In the genomic region with DNA sequence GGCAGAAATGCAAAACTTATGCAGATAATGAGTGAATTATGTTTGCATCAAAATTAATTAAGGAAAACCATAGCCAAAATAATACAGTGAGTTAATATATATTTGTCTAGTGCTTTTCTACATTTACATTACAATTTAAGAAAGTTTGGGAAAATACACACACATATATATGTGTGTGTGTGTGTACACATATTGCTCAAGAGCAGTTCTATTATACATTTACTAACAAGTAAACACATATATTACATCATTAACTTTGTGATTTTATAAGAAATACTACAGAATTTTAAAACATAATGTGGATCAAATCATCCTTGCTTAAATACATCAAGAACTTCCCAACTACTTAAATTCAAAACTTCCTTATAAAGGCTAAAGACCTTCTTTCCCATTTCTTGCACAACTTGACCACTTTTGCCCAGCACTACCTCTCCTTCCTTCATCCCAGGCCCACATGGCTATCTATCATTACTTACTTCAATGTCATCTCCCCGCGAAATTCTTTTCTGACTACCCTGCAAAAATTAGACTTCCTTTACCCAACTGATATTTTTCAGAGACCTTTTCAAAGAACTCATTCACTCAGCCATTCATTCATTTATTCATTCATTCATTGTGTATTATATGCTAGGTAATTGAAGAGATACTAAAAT, we compare ENCODE assay signal across 18 cellular contexts.
DNase-seq lines count a peak whose midpoint lies in the region; ATAC-seq and TF ChIP-seq lines count a peak whose summit lies in the region.
"Had no signal": no experiment of that assay in that cellular context is flagged by ENCODE, and none has a peak within 500 bp of the region (broad histone marks: within the 10 kb centered on the region; RNA-seq: fewer than 3 reads in every experiment).

No MANE protein-coding gene starts in this region.

- H3K27me3 ChIP-seq in ACC112 (ENCODE audit: insufficient read depth, low read length) (no peaks in the 10 kb centered on the region), endodermal cell (ENCODE audit: control insufficient read depth, insufficient read depth, low read length, poor library complexity, severe bottlenecking) (no peaks in the 10 kb centered on the region)
- H3K27me3 ChIP-seq: BLaER1 treated with 17β-estradiol and CSF1 and Interleukin-3, amounts not matched to agents 10 nM and 100 nM had no signal

- peak; percentile 69 for DNase-seq in NCI-H460 (ENCODE audit: extremely low read depth, low read depth)
- DNase-seq in endodermal cell, result no peak
- DNase-seq in NCI-H2029 treated with DMSO at 0.1 percent for 48 hours (lab: John Stamatoyannopoulos, UW), result no peak
- DNase-seq: CD8-positive, alpha-beta memory T cell; DMS79; Karpas-422; NCI-H1436; NCI-H2029; NCI-H2171 treated with DMSO at 0.1 percent for 48 hours; NCI-H510A; PC-3 had no signal

- peak overlapping the region; percentile 1 for H3K27ac ChIP-seq in ACC112 (ENCODE audit: low read depth, low read length)
- no peak overlapping the region for H3K27ac ChIP-seq in endodermal cell (ENCODE audit: low read depth, low read length)
- H3K27ac ChIP-seq: BLaER1 treated with 17β-estradiol and CSF1 and Interleukin-3, amounts not matched to agents 10 nM and 100 nM had no signal

- peak overlapping the region; percentile 9 for H3K27ac Mint-ChIP-seq in endodermal cell
- peak overlapping the region in 2 of 3 experiments; percentile 3 for H3K27ac Mint-ChIP-seq in nephron
- H3K27ac Mint-ChIP-seq: IgD-negative memory B cell had no signal

- H3K9ac ChIP-seq in endodermal cell (ENCODE audit: extremely low read depth, low read length, poor library complexity, severe bottlenecking), result no peak overlapping the region
- H3K9ac ChIP-seq: BLaER1 treated with 17β-estradiol and CSF1 and Interleukin-3, amounts not matched to agents 10 nM and 100 nM had no signal

- TF ChIP-seq CTCF in endodermal cell (conservative IDR thresholded peaks at IDR 0.05), result no peak
- no peak for TF ChIP-seq CTCF in nephron (IDR thresholded peaks at IDR 0.05; ENCODE audit: unreplicated experiment in 3 of 3)

- H3K4me3 Mint-ChIP-seq in endodermal cell (no peak overlapping the region), nephron (no peak overlapping the region)
- H3K4me3 Mint-ChIP-seq: CD8-positive, alpha-beta memory T cell; IgD-negative memory B cell had no signal

- WGBS in endodermal cell (ENCODE audit: insufficient coverage in 1 of 2, insufficient read length in 1 of 2), 2 experiments, result 98 to 100% methylated on average over 1 to 2 of the region's 2 CpGs

- H3K27me3 Mint-ChIP-seq in endodermal cell (ENCODE audit: insufficient read depth) (no peaks in the 10 kb centered on the region), nephron (ENCODE audit: low read depth) (no peaks in the 10 kb centered on the region)
- H3K27me3 Mint-ChIP-seq: IgD-negative memory B cell had no signal

- peaks cover 17% of the 10 kb centered on the region for H3K4me1 Mint-ChIP-seq in endodermal cell
- H3K4me1 Mint-ChIP-seq in nephron, result peaks cover 11% of the 10 kb centered on the region
- H3K4me1 Mint-ChIP-seq: IgD-negative memory B cell had no signal

- H3K4me1 ChIP-seq in ACC112 (ENCODE audit: control insufficient read depth, insufficient read depth, low read length, unreplicated experiment) (peaks cover 67% of the 10 kb centered on the region), endodermal cell (ENCODE audit: control insufficient read depth, insufficient read depth, low read length) (no peaks in the 10 kb centered on the region)
- H3K4me1 ChIP-seq: BLaER1 treated with 17β-estradiol and CSF1 and Interleukin-3, amounts not matched to agents 10 nM and 100 nM had no signal

- ATAC-seq in HG03354 (IDR thresholded peaks at IDR 0.05; ENCODE audit: poor library complexity, severe bottlenecking, unreplicated experiment) (no peak), HG02571 (IDR thresholded peaks at IDR 0.05; ENCODE audit: unreplicated experiment) (no peak), GM21723 (IDR thresholded peaks at IDR 0.05; ENCODE audit: unreplicated experiment) (no peak)
- ATAC-seq: PC-3 had no signal

- H3K79me2 ChIP-seq in ACC112 (ENCODE audit: control insufficient read depth, insufficient read depth, low read length, unreplicated experiment), result peaks cover 53% of the 10 kb centered on the region

- H3K4me3 ChIP-seq in ACC112 (ENCODE audit: low read depth, low read length) (no peak overlapping the region), endodermal cell (ENCODE audit: low read length) (no peak overlapping the region)
- H3K4me3 ChIP-seq: BLaER1 treated with 17β-estradiol and CSF1 and Interleukin-3, amounts not matched to agents 10 nM and 100 nM had no signal

- H3K36me3 ChIP-seq in ACC112 (ENCODE audit: insufficient read depth, low read length) (peaks cover 8% of the 10 kb centered on the region), endodermal cell (ENCODE audit: control insufficient read depth, insufficient read depth, low read length) (peaks cover 26% of the 10 kb centered on the region)
- H3K36me3 ChIP-seq: BLaER1 treated with 17β-estradiol and CSF1 and Interleukin-3, amounts not matched to agents 10 nM and 100 nM had no signal

- H3K36me3 Mint-ChIP-seq in endodermal cell (ENCODE audit: low read depth), result no peaks in the 10 kb centered on the region
- peaks cover 5% of the 10 kb centered on the region for H3K36me3 Mint-ChIP-seq in nephron (ENCODE audit: low read depth)
- H3K36me3 Mint-ChIP-seq: CD8-positive, alpha-beta memory T cell; IgD-negative memory B cell had no signal

- H3K9me3 ChIP-seq in endodermal cell (ENCODE audit: control insufficient read depth, low read length), result no peaks in the 10 kb centered on the region
- H3K9me3 ChIP-seq: BLaER1 treated with 17β-estradiol and CSF1 and Interleukin-3, amounts not matched to agents 10 nM and 100 nM had no signal

- H2AFZ ChIP-seq in ACC112 (ENCODE audit: low read length, unreplicated experiment), result no peak overlapping the region

- H3K9me3 Mint-ChIP-seq in endodermal cell, result no peaks in the 10 kb centered on the region
- no peaks in the 10 kb centered on the region for H3K9me3 Mint-ChIP-seq in nephron
- H3K9me3 Mint-ChIP-seq: CD8-positive, alpha-beta memory T cell; IgD-negative memory B cell had no signal
